17 cellular contexts compared by ENCODE assay signal in genomic region chr10:51242393-51242792, GRCh38.
A peak's percentile ranks its signal among the peaks of the same experiment; 100 is the strongest.
DNase-seq lines count a peak whose midpoint lies in the region; TF ChIP-seq lines count a peak whose summit lies in the region.
"Had no signal": no experiment of that assay in that cellular context is flagged by ENCODE, and none has a peak within 500 bp of the region (broad histone marks: within the 10 kb centered on the region; RNA-seq: fewer than 3 reads in every experiment).

No MANE protein-coding gene starts in this region.

- no peaks in the 10 kb centered on the region for H3K9me3 Mint-ChIP-seq in MCF 10A (ENCODE audit: unreplicated experiment)
- H3K9me3 Mint-ChIP-seq in neural progenitor cell: no peaks in the 10 kb centered on the region
- H3K9me3 Mint-ChIP-seq: CD4-positive, alpha-beta T cell; H9 had no signal

- no peaks in the 10 kb centered on the region for H3K27me3 ChIP-seq in breast epithelium
- H3K27me3 ChIP-seq in ascending aorta: no peaks in the 10 kb centered on the region
- no peaks in the 10 kb centered on the region for H3K27me3 ChIP-seq in neural progenitor cell

- no peak for TF ChIP-seq POLR2A in breast epithelium (IDR thresholded peaks at IDR 0.05)

- H3K4me1 Mint-ChIP-seq in MCF 10A (ENCODE audit: insufficient read depth, unreplicated experiment): no peaks in the 10 kb centered on the region
- H3K4me1 Mint-ChIP-seq in neural progenitor cell: peaks cover 67% of the 10 kb centered on the region

- POLR2A ChIA-PET in MCF 10A (lab: Yijun Ruan, JAX): no interaction called here

- H3K4me3 Mint-ChIP-seq in MCF 10A (ENCODE audit: unreplicated experiment) (no peak overlapping the region), neural progenitor cell (no peak overlapping the region)
- H3K4me3 Mint-ChIP-seq: CD4-positive, alpha-beta T cell; H9 had no signal

- H3K4me2 ChIP-seq in neural progenitor cell: no peak overlapping the region
- H3K4me2 ChIP-seq: A549 had no signal

- no peaks in the 10 kb centered on the region for H3K36me3 Mint-ChIP-seq in MCF 10A (ENCODE audit: insufficient read depth, unreplicated experiment)
- no peaks in the 10 kb centered on the region for H3K36me3 Mint-ChIP-seq in neural progenitor cell

- H3K4me1 ChIP-seq in breast epithelium (peaks cover 0 to 10% of the 10 kb centered on the region in 2 donors), ascending aorta (peaks cover 3 to 47% of the 10 kb centered on the region in 2 donors), neural progenitor cell (peaks cover 62% of the 10 kb centered on the region)
- H3K4me1 ChIP-seq: A549, Caco-2 had no signal

- CTCF ChIA-PET in MCF 10A (lab: Yijun Ruan, JAX): interaction anchor here (0.5 to 0.6 kb wide), 2 partner anchors 230 to 883 kb away, joined by 3 to 4 read pairs; no protein-coding TSS in a partner anchor

- H3K27ac ChIP-seq in breast epithelium (no peak overlapping the region), ascending aorta (peak overlapping the region; percentile 1 to 24), neural progenitor cell (no peak overlapping the region)
- H3K27ac ChIP-seq: 22Rv1, A549, C4-2B had no signal

- DNase-seq in MCF 10A (ENCODE audit: unreplicated experiment) (peak; percentile 3), breast epithelium (ENCODE audit: low spot score in 2 of 2) (no peak), ascending aorta (ENCODE audit: low spot score in 2 of 2) (no peak), neural progenitor cell (ENCODE audit: low spot score) (no peak), D341Med (ENCODE audit: low spot score) (no peak), pons (ENCODE audit: low spot score) (no peak), activated gamma-delta T cell treated with Interleukin-2 at 50 U/mL for 16 hours (no peak)
- DNase-seq: AML-193; Caco-2; CD4-positive, alpha-beta T cell; DMS153; DMS79; GF-D8; H9 had no signal

- H3K9me3 ChIP-seq in breast epithelium (no peaks in the 10 kb centered on the region), ascending aorta (no peaks in the 10 kb centered on the region), neural progenitor cell (ENCODE audit: low read depth) (no peaks in the 10 kb centered on the region)
- H3K9me3 ChIP-seq: A549, Caco-2 had no signal

- H3F3A ChIP-seq in neural progenitor cell (ENCODE audit: low read depth): peaks cover 34% of the 10 kb centered on the region

- H3K79me2 ChIP-seq in neural progenitor cell (ENCODE audit: low read depth): no peaks in the 10 kb centered on the region

- H3K27me3 Mint-ChIP-seq in MCF 10A (ENCODE audit: insufficient read depth, unreplicated experiment) (peaks cover 52% of the 10 kb centered on the region), neural progenitor cell (ENCODE audit: insufficient read depth, low read depth) (peaks cover 2% of the 10 kb centered on the region)
- H3K27me3 Mint-ChIP-seq: CD4-positive, alpha-beta T cell had no signal

- no TSS peak for BruUV-seq in MCF 10A (replicated peaks; lab: Mats Ljungman, UMichigan)

- H3K36me3 ChIP-seq in breast epithelium (no peaks in the 10 kb centered on the region), ascending aorta (no peaks in the 10 kb centered on the region), neural progenitor cell (peaks cover 6% of the 10 kb centered on the region)

- no peak overlapping the region for H2AFZ ChIP-seq in neural progenitor cell (replicated peaks)

- H3K27ac Mint-ChIP-seq in MCF 10A (ENCODE audit: low read depth, unreplicated experiment) (no peak overlapping the region), neural progenitor cell (peak overlapping the region; percentile 95)
- H3K27ac Mint-ChIP-seq: CD4-positive, alpha-beta T cell had no signal

- no peak overlapping the region for H3K4me3 ChIP-seq in breast epithelium
- no peak overlapping the region for H3K4me3 ChIP-seq in ascending aorta
- H3K4me3 ChIP-seq in neural progenitor cell: no peak overlapping the region
- H3K4me3 ChIP-seq: A549 had no signal

- intact Hi-C loops in MCF 10A (cut with micrococcal nuclease): no loop called here
- intact Hi-C loops in breast epithelium (cut with DNase I; ENCODE audit: low total_unique reads): no loop called here
- intact Hi-C loops in ascending aorta (cut with DNase I): no loop called here

- no peaks in the 10 kb centered on the region for H4K20me1 ChIP-seq in neural progenitor cell (ENCODE audit: low read depth)

- no peak for TF ChIP-seq CTCF in MCF 10A (IDR thresholded peaks at IDR 0.05; ENCODE audit: unreplicated experiment)
- no peak for TF ChIP-seq CTCF in breast epithelium (IDR thresholded peaks at IDR 0.05)
- no peak for TF ChIP-seq CTCF in ascending aorta (IDR thresholded peaks at IDR 0.05)
- TF ChIP-seq CTCF in neural progenitor cell (IDR thresholded peaks at IDR 0.05): no peak

- no peak overlapping the region for H3K9ac ChIP-seq in neural progenitor cell

Comparison
In these comparisons a context has a peak if more than half of its experiments do, and no peak if none do; other contexts are left out.
1. H3K27ac ChIP-seq: peak in ascending aorta (2 of 2); none in breast epithelium (0 of 2) and neural progenitor cell (single experiment).